In the genomic region with DNA sequence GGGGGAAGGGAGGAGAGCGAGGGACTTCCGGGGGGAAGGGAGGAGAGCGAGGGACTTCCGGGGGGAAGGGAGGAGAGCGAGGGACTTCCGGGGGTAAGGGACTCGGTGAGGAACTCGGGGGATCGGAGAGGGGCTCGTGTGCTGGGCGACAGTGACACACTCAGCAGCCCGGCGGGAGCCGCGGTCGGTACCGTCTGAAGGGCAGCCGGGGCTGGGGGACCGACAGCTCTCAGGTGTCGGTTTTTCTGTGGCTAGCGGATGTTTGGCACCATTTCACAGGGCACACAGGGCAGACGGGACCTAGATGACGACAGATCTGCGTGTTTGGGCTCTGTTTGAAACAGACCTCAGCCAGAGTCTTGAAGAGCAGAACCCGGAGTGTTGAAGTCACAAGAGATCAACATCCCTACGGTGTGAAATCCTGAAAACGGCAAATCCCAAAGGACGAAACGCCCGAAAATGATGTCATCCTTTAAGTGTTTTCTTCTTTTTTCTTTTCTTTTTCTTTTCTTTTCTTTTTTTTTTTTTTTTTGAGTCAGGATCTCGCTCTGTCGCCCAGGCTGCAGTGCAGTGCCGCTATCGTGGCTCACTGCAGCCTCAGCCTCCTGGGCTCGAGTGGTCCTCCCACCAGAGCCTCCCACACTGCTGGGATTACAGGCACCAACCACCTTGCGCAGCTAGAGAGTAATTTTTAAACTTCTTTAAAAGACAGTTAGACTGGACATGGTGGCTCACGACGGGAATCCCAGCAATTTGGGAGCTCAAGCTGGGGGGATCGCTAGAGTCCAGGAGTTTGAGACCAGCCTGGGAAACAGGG, we compare ENCODE assay signal across 9 cellular contexts. TPM values are rescaled to one million over a fixed set of nuclear protein-coding genes. Genes with fewer than 3 reads are reported as not detected.
A peak's percentile ranks its signal among the peaks of the same experiment; 100 is the strongest.
DNase-seq lines count a peak whose midpoint lies in the region; ATAC-seq and TF ChIP-seq lines count a peak whose summit lies in the region.
"Had no signal": no experiment of that assay in that cellular context is flagged by ENCODE, and none has a peak within 500 bp of the region (broad histone marks: within the 10 kb centered on the region; RNA-seq: fewer than 3 reads in every experiment).

No MANE protein-coding gene starts in this region.

- H3K27me3 Mint-ChIP-seq in CD8-positive, alpha-beta T cell (ENCODE audit: low read depth), result no peaks in the 10 kb centered on the region

- peak; percentile 88 for ATAC-seq in CD8-positive, alpha-beta T cell
- peak; percentile 58 for ATAC-seq in GM19455 (IDR thresholded peaks at IDR 0.05; ENCODE audit: unreplicated experiment)
- peak; percentile 84 for ATAC-seq in gastroesophageal sphincter

- CTCF ChIA-PET in CD8-positive, alpha-beta T cell (lab: Charles Lee), result interaction anchor here (0.6 to 1.9 kb wide), 5 partner anchors 8 to 270 kb away, joined by 3 to 15 read pairs (median 4); a partner anchor contains a TSS

- peak overlapping the region; percentile 89 for H3K27ac ChIP-seq in CD8-positive, alpha-beta T cell (ENCODE audit: low read depth, low read length)
- H3K27ac ChIP-seq in SJSA1, result peak overlapping the region; percentile 96
- peak overlapping the region; percentile 80 to 100 (median 94) for H3K27ac ChIP-seq in gastroesophageal sphincter

- H3K4me1 ChIP-seq in CD8-positive, alpha-beta T cell (ENCODE audit: insufficient read depth, low read length), result peaks cover 8% of the 10 kb centered on the region
- H3K4me1 ChIP-seq in SJSA1 (replicated peaks), result peaks cover 8% of the 10 kb centered on the region
- peaks cover 0 to 19% (median 4%) of the 10 kb centered on the region in 3 donors for H3K4me1 ChIP-seq in gastroesophageal sphincter

- H3K27me3 ChIP-seq in CD8-positive, alpha-beta T cell (ENCODE audit: insufficient read depth, low read length), result no peaks in the 10 kb centered on the region
- H3K27me3 ChIP-seq in SJSA1 (replicated peaks) (peaks cover 7% of the 10 kb centered on the region), gastroesophageal sphincter (no peaks in the 10 kb centered on the region)

- no peaks in the 10 kb centered on the region for H3K36me3 ChIP-seq in CD8-positive, alpha-beta T cell (ENCODE audit: insufficient read depth, low read length)
- H3K36me3 ChIP-seq in SJSA1, result peaks cover 3% of the 10 kb centered on the region; the same call in 1 of the 2 replicates
- H3K36me3 ChIP-seq in gastroesophageal sphincter, result no peaks in the 10 kb centered on the region

- TF ChIP-seq CTCF in CD8-positive, alpha-beta T cell (IDR thresholded peaks at IDR 0.05), result no peak
- no peak for TF ChIP-seq CTCF in gastroesophageal sphincter (IDR thresholded peaks at IDR 0.05)

- 2% methylated on average over 6 to 8 of the region's 39 CpGs for WGBS in gastroesophageal sphincter (ENCODE audit: low coverage in 1 of 2), 2 donors

- H3K27ac Mint-ChIP-seq in CD8-positive, alpha-beta T cell, result peak overlapping the region; percentile 99

- peaks cover 2% of the 10 kb centered on the region for H3K36me3 Mint-ChIP-seq in CD8-positive, alpha-beta T cell

- peak; percentile 62 to 97 (median 77) for DNase-seq in CD8-positive, alpha-beta T cell
- peak; percentile 94 for DNase-seq in HuH-7.5 (ENCODE audit: low spot score)
- peak; percentile 75 to 91 for DNase-seq in SJSA1 (ENCODE audit: low read depth in 1 of 2, low spot score in 2 of 2)
- DNase-seq in activated naive CD4-positive, alpha-beta T cell treated with Interleukin-2 at 50 U/mL for 16 hours, result peak; percentile 78
- DNase-seq in nucleus accumbens (lab: John Stamatoyannopoulos, UW), result peak in 54 of 56 donors; percentile 35 to 90 (median 65)
- DNase-seq in superior temporal gyrus (ENCODE audit: extremely low spot score), result peak; percentile 76

- no peaks in the 10 kb centered on the region for H3K9me3 ChIP-seq in CD8-positive, alpha-beta T cell (ENCODE audit: low read length)
- no peaks in the 10 kb centered on the region for H3K9me3 ChIP-seq in SJSA1 (replicated peaks)
- no peaks in the 10 kb centered on the region for H3K9me3 ChIP-seq in gastroesophageal sphincter

- POLR2A ChIA-PET in CD8-positive, alpha-beta T cell (lab: Charles Lee), result interaction anchor here (0.7 to 2.6 kb wide), 7 partner anchors 24 to 384 kb away, joined by 3 to 12 read pairs (median 3); a partner anchor contains a TSS

- peak; percentile 77 to 86 for TF ChIP-seq POLR2A in gastroesophageal sphincter (IDR thresholded peaks at IDR 0.05)

- peak overlapping the region; percentile 76 for H3K4me3 ChIP-seq in CD8-positive, alpha-beta T cell (ENCODE audit: low read depth, low read length)
- H3K4me3 ChIP-seq in SJSA1, result peak overlapping the region; percentile 90
- peak overlapping the region; percentile 55 to 72 for H3K4me3 ChIP-seq in gastroesophageal sphincter

- peaks cover 25% of the 10 kb centered on the region for H3K4me1 Mint-ChIP-seq in CD8-positive, alpha-beta T cell (ENCODE audit: low read depth)

- intact Hi-C loops in CD8-positive, alpha-beta T cell (cut with DNase I, micrococcal nuclease), result loop anchor here (1.0 to 10.0 kb wide), 12 partner anchors 16 to 1287 kb away; a partner anchor contains a TSS

- H3K9me3 Mint-ChIP-seq in CD8-positive, alpha-beta T cell, result no peaks in the 10 kb centered on the region

- TF ChIP-seq EP300 in gastroesophageal sphincter (IDR thresholded peaks at IDR 0.05), result no peak

- H3K4me3 Mint-ChIP-seq in CD8-positive, alpha-beta T cell, result peak overlapping the region; percentile 92

RNA-seq across cellular contexts. Expression of a gene that starts 23.9 kb away (rescaled TPM):
- total RNA-seq in CD8-positive, alpha-beta T cell, result 1 to 10 TPM; 8.4 to 8.9 TPM
- 3.2 and 13.1 TPM in 2 replicates for total RNA-seq in SJSA1 (2014; rRNA removed; shearing (Covaris generic))
- 10 to 100 TPM; 11.1 to 28.0 (median 12.4) TPM for total RNA-seq in gastroesophageal sphincter

RNA-seq across cellular contexts. Expression of a gene that starts 41.1 kb away (rescaled TPM):
- under 1 TPM in 1 of 2 experiments, not detected in 1; 0.33 TPM for total RNA-seq in CD8-positive, alpha-beta T cell
- not detected in 2 replicates for total RNA-seq in SJSA1 (2014; rRNA removed; shearing (Covaris generic))
- not detected for total RNA-seq in gastroesophageal sphincter
- total RNA-seq: subcutaneous adipose tissue had no signal

Comparison
In these comparisons a context has a peak if more than half of its experiments do, and no peak if none do; other contexts are left out.
1. Peak in every context shown above with its lines: DNase-seq, ATAC-seq, H3K4me3 ChIP-seq and H3K27ac ChIP-seq.